22 cellular contexts compared by ENCODE assay signal in genomic region chr12:120049426-120049825, GRCh38.
DNase-seq lines count a peak whose midpoint lies in the region; ATAC-seq lines count a peak whose summit lies in the region.
"Had no signal": no experiment of that assay in that cellular context is flagged by ENCODE, and none has a peak within 500 bp of the region (broad histone marks: within the 10 kb centered on the region; RNA-seq: fewer than 3 reads in every experiment).

No MANE protein-coding gene starts in this region.

- CTCF ChIA-PET in CD8-positive, alpha-beta memory T cell (lab: Charles Lee), result no interaction called here
- CTCF ChIA-PET in naive thymus-derived CD4-positive, alpha-beta T cell (lab: Charles Lee), result interaction anchor here (0.6 kb wide), 1 partner anchor 751 kb away, joined by 3 read pairs; no protein-coding TSS in a partner anchor

- no peaks in the 10 kb centered on the region for H3K27me3 Mint-ChIP-seq in activated naive CD8-positive, alpha-beta T cell
- no peaks in the 10 kb centered on the region for H3K27me3 Mint-ChIP-seq in activated naive CD8-positive, alpha-beta T cell treated with anti-CD3 and anti-CD28 coated beads, Interleukin-2, amount 50 U/mL, for 24 hours
- H3K27me3 Mint-ChIP-seq in CD8-positive, alpha-beta memory T cell, result no peaks in the 10 kb centered on the region
- no peaks in the 10 kb centered on the region for H3K27me3 Mint-ChIP-seq in activated T-helper 1 cell treated with anti-CD3 and anti-CD28 coated beads, Interleukin-12 subunit alpha, Interleukin-12 subunit beta, Interleukin-2, Interleukin-4 antibody, amounts not matched to agents 30 ng/mL and 10 ng/mL and 1 ng/mL, durations not matched to agents 14 hours and 24 hours and 36 hours (ENCODE audit: insufficient read depth)
- no peaks in the 10 kb centered on the region for H3K27me3 Mint-ChIP-seq in naive thymus-derived CD4-positive, alpha-beta T cell

- peaks cover 23% of the 10 kb centered on the region for H3K36me3 Mint-ChIP-seq in activated naive CD8-positive, alpha-beta T cell
- H3K36me3 Mint-ChIP-seq in activated naive CD8-positive, alpha-beta T cell treated with anti-CD3 and anti-CD28 coated beads, Interleukin-2, amount 50 U/mL, for 24 hours (ENCODE audit: low read depth), result peaks cover 46% of the 10 kb centered on the region
- peaks cover 13 to 31% (median 17%) of the 10 kb centered on the region in 3 donors for H3K36me3 Mint-ChIP-seq in CD8-positive, alpha-beta memory T cell
- H3K36me3 Mint-ChIP-seq in activated T-helper 1 cell treated with anti-CD3 and anti-CD28 coated beads, Interleukin-12 subunit alpha, Interleukin-12 subunit beta, Interleukin-2, Interleukin-4 antibody, amounts not matched to agents 30 ng/mL and 10 ng/mL and 1 ng/mL, durations not matched to agents 14 hours and 24 hours and 36 hours (ENCODE audit: low read depth), result peaks cover 31% of the 10 kb centered on the region
- peaks cover 8 to 23% (median 19%) of the 10 kb centered on the region in 5 donors for H3K36me3 Mint-ChIP-seq in naive thymus-derived CD4-positive, alpha-beta T cell

- H3K36me3 ChIP-seq in CD8-positive, alpha-beta memory T cell (ENCODE audit: insufficient read depth, low read length), result no peaks in the 10 kb centered on the region
- H3K36me3 ChIP-seq in naive thymus-derived CD4-positive, alpha-beta T cell (ENCODE audit: control insufficient read depth in 2 of 3, insufficient read depth in 3 of 3, low read length in 3 of 3), result no peaks in the 10 kb centered on the region
- H3K36me3 ChIP-seq: BLaER1 treated with 17β-estradiol and CSF1 and Interleukin-3, amounts not matched to agents 10 nM and 100 nM; HAP-1; SJSA1 had no signal

- DNase-seq in activated naive CD8-positive, alpha-beta T cell treated with anti-CD3 and anti-CD28 coated beads, Interleukin-2, amount 50 U/mL, for 24 hours, result no peak
- DNase-seq in CD8-positive, alpha-beta memory T cell, result no peak
- no peak for DNase-seq in activated T-helper 1 cell treated with anti-CD3 and anti-CD28 coated beads, Interleukin-12 subunit alpha, Interleukin-12 subunit beta, Interleukin-2, Interleukin-4 antibody, amounts not matched to agents 30 ng/mL and 10 ng/mL and 1 ng/mL, durations not matched to agents 14 hours and 24 hours and 36 hours (ENCODE audit: low spot score)
- DNase-seq in naive thymus-derived CD4-positive, alpha-beta T cell, result no peak
- DNase-seq in occipital lobe (lab: John Stamatoyannopoulos, UW), result no peak
- no peak for DNase-seq in HK-2 (ENCODE audit: unreplicated experiment)
- DNase-seq: AML-193, DMS53, GOT3, NCI-H1092, NCI-H1417 treated with DMSO at 0.1 percent for 48 hours, NCI-H1694 treated with DMSO at 0.1 percent for 48 hours, NCI-H2081, NCI-H2227 treated with DMSO at 0.1 percent for 48 hours, NCI-H526 treated with DMSO at 0.1 percent for 48 hours, Right ventricle myocardium superior, RPMI8226 had no signal

- peak overlapping the region; percentile 59 for H3K27ac Mint-ChIP-seq in activated naive CD8-positive, alpha-beta T cell
- no peak overlapping the region for H3K27ac Mint-ChIP-seq in activated naive CD8-positive, alpha-beta T cell treated with anti-CD3 and anti-CD28 coated beads, Interleukin-2, amount 50 U/mL, for 24 hours
- H3K27ac Mint-ChIP-seq in CD8-positive, alpha-beta memory T cell, result peak overlapping the region in 7 of 8 donors; percentile 36 to 95 (median 86)
- H3K27ac Mint-ChIP-seq in activated T-helper 1 cell treated with anti-CD3 and anti-CD28 coated beads, Interleukin-12 subunit alpha, Interleukin-12 subunit beta, Interleukin-2, Interleukin-4 antibody, amounts not matched to agents 30 ng/mL and 10 ng/mL and 1 ng/mL, durations not matched to agents 14 hours and 24 hours and 36 hours, result peak overlapping the region; percentile 2
- H3K27ac Mint-ChIP-seq in naive thymus-derived CD4-positive, alpha-beta T cell, result peak overlapping the region in 6 of 9 donors; percentile 6 to 88 (median 72)

- H3K4me1 ChIP-seq in CD8-positive, alpha-beta memory T cell (ENCODE audit: insufficient read depth, low read length), result peaks cover 22% of the 10 kb centered on the region
- peaks cover 10 to 19% of the 10 kb centered on the region in 2 donors for H3K4me1 ChIP-seq in naive thymus-derived CD4-positive, alpha-beta T cell (ENCODE audit: control insufficient read depth in 2 of 2, insufficient read depth in 2 of 2, low read length in 2 of 2)
- H3K4me1 ChIP-seq: BLaER1 treated with 17β-estradiol and CSF1 and Interleukin-3, amounts not matched to agents 10 nM and 100 nM; HAP-1; SJSA1 had no signal

- H3K9me3 Mint-ChIP-seq in activated naive CD8-positive, alpha-beta T cell (ENCODE audit: low read depth), result no peaks in the 10 kb centered on the region
- no peaks in the 10 kb centered on the region for H3K9me3 Mint-ChIP-seq in activated naive CD8-positive, alpha-beta T cell treated with anti-CD3 and anti-CD28 coated beads, Interleukin-2, amount 50 U/mL, for 24 hours
- H3K9me3 Mint-ChIP-seq in CD8-positive, alpha-beta memory T cell, result peaks cover 0 to 1% (median 0%) of the 10 kb centered on the region in 5 donors
- no peaks in the 10 kb centered on the region for H3K9me3 Mint-ChIP-seq in activated T-helper 1 cell treated with anti-CD3 and anti-CD28 coated beads, Interleukin-12 subunit alpha, Interleukin-12 subunit beta, Interleukin-2, Interleukin-4 antibody, amounts not matched to agents 30 ng/mL and 10 ng/mL and 1 ng/mL, durations not matched to agents 14 hours and 24 hours and 36 hours
- peaks cover 0 to 5% (median 0%) of the 10 kb centered on the region in 11 donors for H3K9me3 Mint-ChIP-seq in naive thymus-derived CD4-positive, alpha-beta T cell

- no peak overlapping the region for H3K4me3 Mint-ChIP-seq in activated naive CD8-positive, alpha-beta T cell
- H3K4me3 Mint-ChIP-seq in activated naive CD8-positive, alpha-beta T cell treated with anti-CD3 and anti-CD28 coated beads, Interleukin-2, amount 50 U/mL, for 24 hours, result no peak overlapping the region
- peak overlapping the region in 2 of 7 donors; percentile 27 to 42 for H3K4me3 Mint-ChIP-seq in CD8-positive, alpha-beta memory T cell
- no peak overlapping the region for H3K4me3 Mint-ChIP-seq in activated T-helper 1 cell treated with anti-CD3 and anti-CD28 coated beads, Interleukin-12 subunit alpha, Interleukin-12 subunit beta, Interleukin-2, Interleukin-4 antibody, amounts not matched to agents 30 ng/mL and 10 ng/mL and 1 ng/mL, durations not matched to agents 14 hours and 24 hours and 36 hours
- H3K4me3 Mint-ChIP-seq in naive thymus-derived CD4-positive, alpha-beta T cell, result no peak overlapping the region

- H3K4me1 Mint-ChIP-seq in activated naive CD8-positive, alpha-beta T cell (ENCODE audit: low read depth), result peaks cover 42% of the 10 kb centered on the region
- H3K4me1 Mint-ChIP-seq in activated naive CD8-positive, alpha-beta T cell treated with anti-CD3 and anti-CD28 coated beads, Interleukin-2, amount 50 U/mL, for 24 hours, result peaks cover 35% of the 10 kb centered on the region
- H3K4me1 Mint-ChIP-seq in CD8-positive, alpha-beta memory T cell, result peaks cover 43 to 62% (median 59%) of the 10 kb centered on the region in 3 donors
- H3K4me1 Mint-ChIP-seq in activated T-helper 1 cell treated with anti-CD3 and anti-CD28 coated beads, Interleukin-12 subunit alpha, Interleukin-12 subunit beta, Interleukin-2, Interleukin-4 antibody, amounts not matched to agents 30 ng/mL and 10 ng/mL and 1 ng/mL, durations not matched to agents 14 hours and 24 hours and 36 hours (ENCODE audit: low read depth), result peaks cover 48% of the 10 kb centered on the region
- peaks cover 9 to 56% (median 42%) of the 10 kb centered on the region in 7 donors for H3K4me1 Mint-ChIP-seq in naive thymus-derived CD4-positive, alpha-beta T cell

- H3K4me3 ChIP-seq in CD8-positive, alpha-beta memory T cell (ENCODE audit: low read length), result no peak overlapping the region
- H3K4me3 ChIP-seq in naive thymus-derived CD4-positive, alpha-beta T cell (ENCODE audit: low read length), result no peak overlapping the region
- H3K4me3 ChIP-seq: BLaER1 treated with 17β-estradiol and CSF1 and Interleukin-3, amounts not matched to agents 10 nM and 100 nM; HAP-1; SJSA1 had no signal

- no peaks in the 10 kb centered on the region for H3K9me3 ChIP-seq in CD8-positive, alpha-beta memory T cell (ENCODE audit: low read length)
- no peaks in the 10 kb centered on the region for H3K9me3 ChIP-seq in naive thymus-derived CD4-positive, alpha-beta T cell (ENCODE audit: control insufficient read depth in 2 of 3, low read length in 3 of 3)
- H3K9me3 ChIP-seq: BLaER1 treated with 17β-estradiol and CSF1 and Interleukin-3, amounts not matched to agents 10 nM and 100 nM; HAP-1; SJSA1 had no signal

- H3K27me3 ChIP-seq in CD8-positive, alpha-beta memory T cell (ENCODE audit: insufficient read depth, low read length, poor library complexity, severe bottlenecking), result no peaks in the 10 kb centered on the region
- H3K27me3 ChIP-seq in naive thymus-derived CD4-positive, alpha-beta T cell (ENCODE audit: control insufficient read depth in 2 of 2, insufficient read depth in 2 of 2, low read length in 2 of 2), result no peaks in the 10 kb centered on the region
- H3K27me3 ChIP-seq: BLaER1 treated with 17β-estradiol and CSF1 and Interleukin-3, amounts not matched to agents 10 nM and 100 nM had no signal

- POLR2A ChIA-PET in CD8-positive, alpha-beta memory T cell (lab: Charles Lee), result no interaction called here
- POLR2A ChIA-PET in naive thymus-derived CD4-positive, alpha-beta T cell (lab: Charles Lee), result interaction anchor here (0.8 kb wide), 1 partner anchor 36 kb away, joined by 3 read pairs; no protein-coding TSS in a partner anchor

- H3K27ac ChIP-seq in CD8-positive, alpha-beta memory T cell (ENCODE audit: low read depth, low read length), result no peak overlapping the region
- H3K27ac ChIP-seq in naive thymus-derived CD4-positive, alpha-beta T cell (ENCODE audit: low read depth, low read length), result no peak overlapping the region
- H3K27ac ChIP-seq: BLaER1 treated with 17β-estradiol and CSF1 and Interleukin-3, amounts not matched to agents 10 nM and 100 nM; SJSA1 had no signal

- intact Hi-C loops in activated T-helper 1 cell treated with anti-CD3 and anti-CD28 coated beads, Interleukin-12 subunit alpha, Interleukin-12 subunit beta, Interleukin-2, Interleukin-4 antibody, amounts not matched to agents 30 ng/mL and 10 ng/mL and 1 ng/mL, durations not matched to agents 14 hours and 24 hours and 36 hours (cut with micrococcal nuclease), result no loop called here
- intact Hi-C loops in naive thymus-derived CD4-positive, alpha-beta T cell (cut with micrococcal nuclease), result no loop called here

- no peak for ATAC-seq in activated naive CD8-positive, alpha-beta T cell treated with anti-CD3 and anti-CD28 coated beads, Interleukin-2, amount 50 U/mL, for 24 hours
- ATAC-seq in naive thymus-derived CD4-positive, alpha-beta T cell, result no peak
- ATAC-seq in GM18498 (IDR thresholded peaks at IDR 0.05; ENCODE audit: unreplicated experiment), result no peak
